29 cellular contexts compared by ENCODE assay signal in the genomic region with DNA sequence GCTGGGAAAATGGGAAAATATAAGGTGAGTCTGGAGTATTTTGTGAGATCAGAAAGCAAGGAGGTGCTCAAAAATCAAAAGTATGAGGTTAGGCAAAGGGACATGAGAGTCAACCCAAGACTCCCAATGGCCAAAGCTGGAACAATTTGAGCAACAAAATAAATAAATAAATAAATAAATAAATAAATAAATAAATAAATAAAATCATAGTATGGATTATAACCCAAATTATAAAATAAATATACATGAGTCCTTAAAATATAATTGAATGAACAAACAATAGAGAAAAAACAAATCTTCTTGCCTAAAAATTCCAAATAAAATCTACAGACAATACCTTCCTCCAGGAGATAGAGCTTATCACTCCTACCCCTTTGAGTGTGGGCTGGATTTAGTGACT.
"Had no signal": no experiment of that assay in that cellular context is flagged by ENCODE, and none has a peak within 500 bp of the region (broad histone marks: within the 10 kb centered on the region; RNA-seq: fewer than 3 reads in every experiment).

No MANE protein-coding gene starts in this region.

- H3K27ac ChIP-seq: adrenal gland, ascending aorta, body of pancreas, brain microvascular endothelial cell, breast epithelium, cardiac muscle cell had no signal

- H3K4me3 ChIP-seq: adrenal gland, ascending aorta, body of pancreas, breast epithelium, cardiac muscle cell had no signal

- H3K36me3 ChIP-seq: adrenal gland, ascending aorta, brain microvascular endothelial cell, breast epithelium, cardiac muscle cell had no signal

- H3K4me1 ChIP-seq: adrenal gland, ascending aorta, body of pancreas, breast epithelium had no signal

- H3K9me3 ChIP-seq: adrenal gland, ascending aorta, body of pancreas, breast epithelium had no signal

- DNase-seq: activated effector memory CD4-positive, alpha-beta T cell treated with anti-CD3 and anti-CD28 coated beads, Interleukin-2, amount 50 U/mL, for 16 hours; activated effector memory CD4-positive, alpha-beta T cell treated with Interleukin-2 at 50 U/mL for 16 hours; activated gamma-delta T cell; activated gamma-delta T cell treated with Interleukin-2 at 50 U/mL for 16 hours; activated naive CD4-positive, alpha-beta T cell; activated naive CD4-positive, alpha-beta T cell treated with anti-CD3 and anti-CD28 coated beads for 36 hours; activated naive CD4-positive, alpha-beta T cell treated with anti-CD3 and anti-CD28 coated beads, Interleukin-2, amount 10 ng/mL, durations not matched to agents 7 days and 5 days; activated naive CD4-positive, alpha-beta T cell treated with anti-CD3 and anti-CD28 coated beads, Interleukin-2, amount 50 U/mL, for 16 hours; activated naive CD4-positive, alpha-beta T cell treated with Interleukin-2 at 50 U/mL for 16 hours; activated naive CD8-positive, alpha-beta T cell treated with anti-CD3 and anti-CD28 coated beads for 36 hours; activated naive CD8-positive, alpha-beta T cell treated with anti-CD3 and anti-CD28 coated beads, Interleukin-2, amount 10 ng/mL, durations not matched to agents 7 days and 5 days; activated naive CD8-positive, alpha-beta T cell treated with anti-CD3 and anti-CD28 coated beads, Interleukin-2, amount 50 U/mL, for 24 hours; activated T-cell treated with anti-CD3 and anti-CD28 coated beads, Interleukin-2, amount 50 U/mL, for 24 hours; activated T-cell treated with anti-CD3 and anti-CD28 coated beads, Interleukin-2, amount 50 U/mL, for 4 hours; activated T-cell treated with anti-CD3 and anti-CD28 coated beads, Interleukin-2, amount 50 U/mL, for 48 hours; activated T-cell treated with anti-CD3 and anti-CD28 coated beads, Interleukin-2, amount 50 U/mL, for 72 hours; adrenal gland; amniotic stem cell; amygdala; anterior cingulate cortex; aorta; body of pancreas; brain microvascular endothelial cell; caudate nucleus; central memory CD4-positive, alpha-beta T cell; cerebellar nuclear complex had no signal
